ENCODE assay signal across 8 cellular contexts in genomic region chr1:240575976-240576666, GRCh38. TPM values are rescaled to one million over a fixed set of nuclear protein-coding genes. Genes with fewer than 3 reads are reported as not detected.
A peak's percentile ranks its signal among the peaks of the same experiment; 100 is the strongest.
DNase-seq lines count a peak whose midpoint lies in the region; ATAC-seq and TF ChIP-seq lines count a peak whose summit lies in the region.

No MANE protein-coding gene starts in this region.

- WGBS in body of pancreas, 2 donors, result 48 to 53% methylated on average over 9 of the region's 9 CpGs

- TF ChIP-seq POLR2A in body of pancreas (IDR thresholded peaks at IDR 0.05), result no peak

- H3K4me1 ChIP-seq in body of pancreas, result no peaks in the 10 kb centered on the region

- TF ChIP-seq CTCF in coronary artery (IDR thresholded peaks at IDR 0.05) (no peak), body of pancreas (IDR thresholded peaks at IDR 0.05) (no peak)

- H3K27ac ChIP-seq in coronary artery (no peak overlapping the region), body of pancreas (no peak overlapping the region)

- H3K36me3 ChIP-seq in body of pancreas (replicated peaks in 1 of 2; ENCODE audit: insufficient read depth in 1 of 2, low read depth in 2 of 2), result no peaks in the 10 kb centered on the region

- DNase-seq in EH (ENCODE audit: low read depth), result peak; percentile 81
- DNase-seq in RPMI8226, result peak; percentile 61
- DNase-seq in coronary artery (ENCODE audit: low spot score), result no peak
- DNase-seq in sciatic nerve (ENCODE audit: low spot score), result no peak
- DNase-seq in globus pallidus (ENCODE audit: low spot score), result no peak
- no peak for DNase-seq in NCI-H1092 (lab: John Stamatoyannopoulos, UW)
- no peak for DNase-seq in body of pancreas

- peak overlapping the region; percentile 35 for H3K4me3 ChIP-seq in coronary artery
- H3K4me3 ChIP-seq in body of pancreas, result no peak overlapping the region

- H3K9me3 ChIP-seq in body of pancreas, result no peaks in the 10 kb centered on the region

- no peaks in the 10 kb centered on the region for H3K27me3 ChIP-seq in body of pancreas

- intact Hi-C loops in sciatic nerve (cut with DNase I) (no loop called here), body of pancreas (cut with DNase I) (no loop called here)

- ATAC-seq in HG02678 (IDR thresholded peaks at IDR 0.05; ENCODE audit: unreplicated experiment) (peak; percentile 91), sciatic nerve (peak; percentile 88), body of pancreas (no peak)

RNA-seq across cellular contexts. Expression of gene GREM2, which starts 35.8 kb away (rescaled TPM):
- 1.0 TPM for total RNA-seq in sciatic nerve
- total RNA-seq in body of pancreas, result under 1 TPM in 1 of 2 donors, not detected in 1; under 0.01 TPM

Comparison
In these comparisons a context has a peak if more than half of its experiments do, and no peak if none do; other contexts are left out.
1. DNase-seq: peak in EH (single experiment) and RPMI8226 (single experiment); none in coronary artery (single experiment), sciatic nerve (single experiment), globus pallidus (single experiment), NCI-H1092 (single experiment) and body of pancreas (0 of 4).